In genomic region chr2:90359887-90360730, GRCh38 we compare ENCODE assay signal across 7 cellular contexts.
DNase-seq lines count a peak whose midpoint lies in the region; ATAC-seq and TF ChIP-seq lines count a peak whose summit lies in the region.
"Not testable (repeated sequence)": the region's sequence is repeated elsewhere in the genome, so short reads cannot be mapped to it uniquely, and the experiment has no call there.

No MANE protein-coding gene starts in this region.

- not testable (repeated sequence) for H3K36me3 ChIP-seq in GM23248 (ENCODE audit: low read depth); left ventricle myocardium inferior; osteoblast (ENCODE audit: insufficient read depth, low read length)

- H3K36me3 Mint-ChIP-seq in activated CD8-positive, alpha-beta T cell treated with anti-CD3 and anti-CD28 coated beads for 36 hours (ENCODE audit: low read depth); chondrocyte (ENCODE audit: low read depth): not testable (repeated sequence)

- TF ChIP-seq CTCF in AG09309 (IDR thresholded peaks at IDR 0.05; ENCODE audit: control insufficient read depth, insufficient read depth, low read depth, low read length, missing control alignments); activated CD8-positive, alpha-beta T cell treated with anti-CD3 and anti-CD28 coated beads for 36 hours (IDR thresholded peaks at IDR 0.05); chondrocyte (IDR thresholded peaks at IDR 0.05); left ventricle myocardium inferior (IDR thresholded peaks at IDR 0.05; ENCODE audit: borderline replicate concordance); osteoblast (IDR thresholded peaks at IDR 0.05; ENCODE audit: extremely low read depth, low read depth, low read length): not testable (repeated sequence)

- WGBS in GM23248 (ENCODE audit: low coverage in 1 of 2, low lambda C conversion rate in 2 of 2, missing lambda C conversion rate in 2 of 2), 2 experiments, result 7 to 11% methylated on average over 17 to 69 of the region's 93 CpGs

- not testable (repeated sequence) for H3K27me3 Mint-ChIP-seq in activated CD8-positive, alpha-beta T cell treated with anti-CD3 and anti-CD28 coated beads for 36 hours; chondrocyte (ENCODE audit: low read depth)

- H3F3A ChIP-seq in GM23248 (ENCODE audit: insufficient read depth), result not testable (repeated sequence)

- in situ Hi-C loops in GM23248 (cut with MboI), result not testable (repeated sequence)

- H3K27me3 ChIP-seq in GM23248 (replicated peaks; ENCODE audit: insufficient read depth); osteoblast (ENCODE audit: insufficient read depth, low read length): not testable (repeated sequence)
- peaks cover 11% of the 10 kb centered on the region for H3K27me3 ChIP-seq in left ventricle myocardium inferior (ENCODE audit: low read depth)

- CTCF ChIA-PET in activated CD8-positive, alpha-beta T cell treated with anti-CD3 and anti-CD28 coated beads for 36 hours (lab: Charles Lee), result not testable (repeated sequence)

- DNase-seq in AG09309 (ENCODE audit: low read depth); left ventricle myocardium inferior; osteoblast (ENCODE audit: insufficient read length, low spot score, missing footprints): not testable (repeated sequence)
- DNase-seq in GM23248 (peak; percentile 7), chondrocyte (ENCODE audit: low spot score) (peak; percentile 50), sciatic nerve (ENCODE audit: low spot score) (peak; percentile 32)
- DNase-seq in activated CD8-positive, alpha-beta T cell treated with anti-CD3 and anti-CD28 coated beads for 36 hours, result peak; percentile 1

- H3K79me2 ChIP-seq in GM23248 (ENCODE audit: insufficient read depth); osteoblast (ENCODE audit: insufficient read depth, low read length): not testable (repeated sequence)

- H3K9me3 Mint-ChIP-seq in activated CD8-positive, alpha-beta T cell treated with anti-CD3 and anti-CD28 coated beads for 36 hours; chondrocyte (ENCODE audit: low read depth): not testable (repeated sequence)

- not testable (repeated sequence) for H3K9me2 ChIP-seq in GM23248 (ENCODE audit: insufficient read depth)

- not testable (repeated sequence) for H3K4me3 Mint-ChIP-seq in activated CD8-positive, alpha-beta T cell treated with anti-CD3 and anti-CD28 coated beads for 36 hours; chondrocyte (ENCODE audit: unreplicated experiment)

- not testable (repeated sequence) for H2AFZ ChIP-seq in GM23248; osteoblast (ENCODE audit: low read length)

- not testable (repeated sequence) for H3K27ac Mint-ChIP-seq in activated CD8-positive, alpha-beta T cell treated with anti-CD3 and anti-CD28 coated beads for 36 hours; chondrocyte (ENCODE audit: unreplicated experiment)

- H3K27ac ChIP-seq in GM23248; left ventricle myocardium inferior (replicated peaks); osteoblast (ENCODE audit: low read depth, low read length): not testable (repeated sequence)

- not testable (repeated sequence) for ATAC-seq in activated CD8-positive, alpha-beta T cell treated with anti-CD3 and anti-CD28 coated beads for 36 hours; sciatic nerve

- H3K4me3 ChIP-seq in AG09309 (ENCODE audit: control insufficient read depth, low read depth, low read length) (peak overlapping the region; percentile 33), GM23248 (0 out of 2 replicates have a peak overlapping the region, but pooled peaks have one; percentile 22), left ventricle myocardium inferior (peak overlapping the region; percentile 40), osteoblast (ENCODE audit: insufficient read depth, low read length) (peak overlapping the region; percentile 22)

- H3K4me2 ChIP-seq in GM23248 (ENCODE audit: unreplicated experiment), result peak overlapping the region; percentile 28
- not testable (repeated sequence) for H3K4me2 ChIP-seq in osteoblast (ENCODE audit: insufficient read depth, low read length)

- H3K9me3 ChIP-seq in GM23248 (ENCODE audit: low read depth); left ventricle myocardium inferior (replicated peaks); osteoblast (ENCODE audit: low read depth, low read length): not testable (repeated sequence)

- not testable (repeated sequence) for H4K20me1 ChIP-seq in GM23248 (ENCODE audit: insufficient read depth); osteoblast (ENCODE audit: insufficient read depth, low read length)

- H3K9ac ChIP-seq in GM23248, result not testable (repeated sequence)

- intact Hi-C loops in activated CD8-positive, alpha-beta T cell treated with anti-CD3 and anti-CD28 coated beads for 36 hours (cut with micrococcal nuclease); left ventricle myocardium inferior (cut with micrococcal nuclease); sciatic nerve (cut with DNase I): not testable (repeated sequence)

- not testable (repeated sequence) for H3K4me1 Mint-ChIP-seq in activated CD8-positive, alpha-beta T cell treated with anti-CD3 and anti-CD28 coated beads for 36 hours (ENCODE audit: low read depth); chondrocyte (ENCODE audit: low read depth)

- POLR2A ChIA-PET in activated CD8-positive, alpha-beta T cell treated with anti-CD3 and anti-CD28 coated beads for 36 hours (lab: Charles Lee), result not testable (repeated sequence)

- not testable (repeated sequence) for H3K4me1 ChIP-seq in GM23248 (ENCODE audit: insufficient read depth); left ventricle myocardium inferior; osteoblast (ENCODE audit: insufficient read depth, low read length)
